In the genomic region with DNA sequence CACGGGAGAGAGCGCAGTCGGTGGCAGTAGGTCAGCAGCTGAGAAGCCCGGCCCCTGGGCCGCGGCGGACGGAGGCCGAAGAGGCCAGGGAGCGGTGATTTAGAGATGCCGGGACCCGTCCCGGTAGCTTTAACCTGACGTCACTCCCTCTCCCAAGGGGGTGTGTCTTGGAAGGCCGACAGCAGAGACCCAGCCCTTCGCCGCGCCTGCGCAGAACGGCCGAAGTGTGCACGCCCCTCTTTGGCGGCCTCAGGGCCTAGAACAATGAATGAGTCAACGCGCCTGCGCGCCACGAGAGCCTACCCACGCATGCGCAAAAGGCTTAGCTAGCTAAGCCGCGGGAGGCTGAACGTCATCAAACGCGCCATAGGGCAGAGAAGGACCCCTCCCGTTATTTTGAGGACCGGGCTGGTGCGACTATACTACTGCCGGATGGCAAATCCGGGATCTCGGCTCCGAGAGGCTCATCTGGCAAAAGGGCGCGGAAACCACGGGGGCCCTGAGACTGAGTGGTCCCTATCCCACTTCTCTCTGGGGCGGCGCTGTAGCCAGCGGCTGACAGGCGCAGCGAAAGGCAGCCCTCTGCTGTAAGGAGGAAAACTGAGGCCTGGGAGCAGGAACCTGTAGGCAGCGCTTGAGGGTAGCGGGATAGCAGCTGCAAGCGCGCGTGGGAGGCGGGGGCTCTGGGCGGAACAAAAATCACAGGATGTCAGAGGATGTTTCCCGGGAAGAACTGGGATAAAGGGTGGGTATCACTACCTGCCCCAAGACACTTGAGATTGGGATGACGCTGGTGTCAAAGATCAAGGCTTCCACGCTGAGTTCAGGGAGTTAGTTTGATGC, we compare ENCODE assay signal across 8 cellular contexts. TPM values are rescaled to one million over a fixed set of nuclear protein-coding genes. Genes with fewer than 3 reads are reported as not detected.
DNase-seq lines count a peak whose midpoint lies in the region; ATAC-seq, FAIRE-seq and TF ChIP-seq lines count a peak whose summit lies in the region.

A gene with protein sequence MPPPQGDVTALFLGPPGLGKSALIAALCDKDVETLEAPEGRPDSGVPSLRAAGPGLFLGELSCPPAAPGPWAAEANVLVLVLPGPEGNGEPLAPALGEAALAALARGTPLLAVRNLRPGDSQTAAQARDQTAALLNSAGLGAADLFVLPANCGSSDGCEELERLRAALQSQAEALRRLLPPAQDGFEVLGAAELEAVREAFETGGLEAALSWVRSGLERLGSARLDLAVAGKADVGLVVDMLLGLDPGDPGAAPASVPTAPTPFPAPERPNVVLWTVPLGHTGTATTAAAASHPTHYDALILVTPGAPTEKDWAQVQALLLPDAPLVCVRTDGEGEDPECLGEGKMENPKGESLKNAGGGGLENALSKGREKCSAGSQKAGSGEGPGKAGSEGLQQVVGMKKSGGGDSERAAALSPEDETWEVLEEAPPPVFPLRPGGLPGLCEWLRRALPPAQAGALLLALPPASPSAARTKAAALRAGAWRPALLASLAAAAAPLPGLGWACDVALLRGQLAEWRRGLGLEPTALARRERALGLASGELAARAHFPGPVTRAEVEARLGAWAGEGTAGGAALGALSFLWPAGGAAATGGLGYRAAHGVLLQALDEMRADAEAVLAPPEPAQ (minus strand): TSS at position 136 of the 843 bp plus-strand sequence. CDS start 796 bp downstream, outside the sequence.
A gene with protein sequence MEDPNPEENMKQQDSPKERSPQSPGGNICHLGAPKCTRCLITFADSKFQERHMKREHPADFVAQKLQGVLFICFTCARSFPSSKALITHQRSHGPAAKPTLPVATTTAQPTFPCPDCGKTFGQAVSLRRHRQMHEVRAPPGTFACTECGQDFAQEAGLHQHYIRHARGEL (plus strand): TSS at position 597 of the 843 bp plus-strand sequence. CDS start 514 bp downstream, outside the sequence.

- peaks cover 17% of the 10 kb centered on the region for H3K4me1 Mint-ChIP-seq in WTC11

- peak; percentile 23 for FAIRE-seq in small intestine (lab: Jason Lieb, UNC)

- peak; percentile 84 for ATAC-seq in GM18909 (IDR thresholded peaks at IDR 0.05; ENCODE audit: poor library complexity, unreplicated experiment)
- peak; percentile 83 for ATAC-seq in HG03175 (IDR thresholded peaks at IDR 0.05; ENCODE audit: unreplicated experiment)
- peak; percentile 88 for ATAC-seq in WTC11

- H3K36me3 Mint-ChIP-seq in WTC11, result peaks cover 10% of the 10 kb centered on the region

- peaks cover 2 to 6% of the 10 kb centered on the region in 2 donors for H3K4me1 ChIP-seq in small intestine (ENCODE audit: control insufficient read depth in 2 of 2, insufficient read depth in 1 of 2, low read depth in 1 of 2, low read length in 1 of 2)

- peaks cover 4 to 10% of the 10 kb centered on the region in 2 donors for H3K36me3 ChIP-seq in small intestine (ENCODE audit: control insufficient read depth in 2 of 2, insufficient read depth in 2 of 2, low read length in 2 of 2)

- no peaks in the 10 kb centered on the region for H3K27me3 ChIP-seq in AG04450 (ENCODE audit: control insufficient read depth, insufficient read depth, low read length)
- H3K27me3 ChIP-seq in small intestine (ENCODE audit: control insufficient read depth in 2 of 2, insufficient read depth in 2 of 2, low read length in 2 of 2), result no peaks in the 10 kb centered on the region

- no peaks in the 10 kb centered on the region for H3K27me3 Mint-ChIP-seq in WTC11 (ENCODE audit: low read depth)

- POLR2A ChIA-PET in AG04450 (lab: Yijun Ruan, JAX) (interaction anchor here (0.5 to 2.0 kb wide), 8 partner anchors 10 to 72 kb away, joined by 3 to 8 read pairs (median 4); a partner anchor contains a TSS), WTC11 (lab: Charles Lee) (interaction anchor here (0.6 to 1.8 kb wide), 11 partner anchors 10 to 92 kb away, joined by 3 to 12 read pairs (median 3); a partner anchor contains a TSS)

- peak within 1 kb of the TSS; percentile 99 for H3K27ac ChIP-seq in AG04450 (ENCODE audit: low read depth, low read length)
- H3K27ac ChIP-seq in small intestine (ENCODE audit: low read depth in 1 of 2, low read length in 1 of 2), result peak within 1 kb of the TSS; percentile 92 to 99

- peak; percentile 99 for DNase-seq in AG04450 (ENCODE audit: low read depth, low spot score)
- DNase-seq in NCI-H226, result peak; percentile 91
- DNase-seq in WTC11 (ENCODE audit: low spot score), result peak; percentile 100
- DNase-seq in cardiac fibroblast (ENCODE audit: low read depth in 2 of 2), result peak; percentile 100
- peak; percentile 97 for DNase-seq in iPS-NIHi11 (ENCODE audit: low spot score)
- peak; percentile 100 for DNase-seq in small intestine

- no peaks in the 10 kb centered on the region for H3K9me3 Mint-ChIP-seq in WTC11

- TF ChIP-seq CTCF in AG04450 (IDR thresholded peaks at IDR 0.05; ENCODE audit: low read depth, low read length) (0 out of 2 replicates have a peak, but pooled peaks have one; percentile 6), WTC11 (IDR thresholded peaks at IDR 0.05) (no peak), cardiac fibroblast (IDR thresholded peaks at IDR 0.05; ENCODE audit: low read depth, low read length) (no peak)

- H3K27ac Mint-ChIP-seq in WTC11, result peak within 1 kb of the TSS; percentile 99

- 0% methylated on average over 60 of the region's 60 CpGs for WGBS in small intestine, 3 donors

- CTCF ChIA-PET in AG04450 (lab: Charles Lee), result interaction anchor here (0.6 to 4.2 kb wide), 5 partner anchors 22 to 72 kb away, joined by 3 to 52 read pairs (median 6); a partner anchor contains a TSS
- CTCF ChIA-PET in WTC11 (lab: Charles Lee), result interaction anchor here (0.6 to 6.9 kb wide), 27 partner anchors 13 to 214 kb away, joined by 3 to 140 read pairs (median 5); a partner anchor contains a TSS

- peak within 1 kb of the TSS; percentile 99 for H3K4me3 Mint-ChIP-seq in WTC11

- H3K4me3 ChIP-seq in AG04450 (ENCODE audit: low read depth, low read length) (peak within 1 kb of the TSS; percentile 79), cardiac fibroblast (replicated peaks in 1 of 2; ENCODE audit: low read depth in 2 of 2, low read length in 2 of 2) (peak within 1 kb of the TSS; percentile 61 to 79), small intestine (ENCODE audit: low read depth in 1 of 2, low read length in 2 of 2) (peak within 1 kb of the TSS; percentile 65 to 69)

- H3K9me3 ChIP-seq in AG04450 (ENCODE audit: control insufficient read depth, insufficient read depth, low read length) (peaks cover 5% of the 10 kb centered on the region; the same call in 1 of the 2 replicates), small intestine (ENCODE audit: control insufficient read depth, low read depth) (no peaks in the 10 kb centered on the region)

TF ChIP-seq in WTC11, 78 proteins besides CTCF, POLR2A, EP300 and RAD21 (continues in another document):
- TF ChIP-seq CREB1 (CRISPR knock-in tag; IDR thresholded peaks at IDR 0.05), result peak; percentile 21; the same call in 1 of the 2 replicates
- TF ChIP-seq ZNF263 (CRISPR knock-in tag; IDR thresholded peaks at IDR 0.05; ENCODE audit: low read depth), result no peak
- no peak for TF ChIP-seq TEAD1 (CRISPR knock-in tag; IDR thresholded peaks at IDR 0.05)
- TF ChIP-seq SMAD4 (CRISPR knock-in tag; IDR thresholded peaks at IDR 0.05), result no peak
- TF ChIP-seq NFYB (CRISPR knock-in tag; conservative IDR thresholded peaks at IDR 0.05; ENCODE audit: low read depth), result no peak
- TF ChIP-seq HMGA2 (CRISPR knock-in tag; IDR thresholded peaks at IDR 0.05), result no peak
- TF ChIP-seq, protein P1, sequence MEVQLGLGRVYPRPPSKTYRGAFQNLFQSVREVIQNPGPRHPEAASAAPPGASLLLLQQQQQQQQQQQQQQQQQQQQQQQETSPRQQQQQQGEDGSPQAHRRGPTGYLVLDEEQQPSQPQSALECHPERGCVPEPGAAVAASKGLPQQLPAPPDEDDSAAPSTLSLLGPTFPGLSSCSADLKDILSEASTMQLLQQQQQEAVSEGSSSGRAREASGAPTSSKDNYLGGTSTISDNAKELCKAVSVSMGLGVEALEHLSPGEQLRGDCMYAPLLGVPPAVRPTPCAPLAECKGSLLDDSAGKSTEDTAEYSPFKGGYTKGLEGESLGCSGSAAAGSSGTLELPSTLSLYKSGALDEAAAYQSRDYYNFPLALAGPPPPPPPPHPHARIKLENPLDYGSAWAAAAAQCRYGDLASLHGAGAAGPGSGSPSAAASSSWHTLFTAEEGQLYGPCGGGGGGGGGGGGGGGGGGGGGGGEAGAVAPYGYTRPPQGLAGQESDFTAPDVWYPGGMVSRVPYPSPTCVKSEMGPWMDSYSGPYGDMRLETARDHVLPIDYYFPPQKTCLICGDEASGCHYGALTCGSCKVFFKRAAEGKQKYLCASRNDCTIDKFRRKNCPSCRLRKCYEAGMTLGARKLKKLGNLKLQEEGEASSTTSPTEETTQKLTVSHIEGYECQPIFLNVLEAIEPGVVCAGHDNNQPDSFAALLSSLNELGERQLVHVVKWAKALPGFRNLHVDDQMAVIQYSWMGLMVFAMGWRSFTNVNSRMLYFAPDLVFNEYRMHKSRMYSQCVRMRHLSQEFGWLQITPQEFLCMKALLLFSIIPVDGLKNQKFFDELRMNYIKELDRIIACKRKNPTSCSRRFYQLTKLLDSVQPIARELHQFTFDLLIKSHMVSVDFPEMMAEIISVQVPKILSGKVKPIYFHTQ (CRISPR knock-in tag; IDR thresholded peaks at IDR 0.05), result no peak
- TF ChIP-seq, protein P2, sequence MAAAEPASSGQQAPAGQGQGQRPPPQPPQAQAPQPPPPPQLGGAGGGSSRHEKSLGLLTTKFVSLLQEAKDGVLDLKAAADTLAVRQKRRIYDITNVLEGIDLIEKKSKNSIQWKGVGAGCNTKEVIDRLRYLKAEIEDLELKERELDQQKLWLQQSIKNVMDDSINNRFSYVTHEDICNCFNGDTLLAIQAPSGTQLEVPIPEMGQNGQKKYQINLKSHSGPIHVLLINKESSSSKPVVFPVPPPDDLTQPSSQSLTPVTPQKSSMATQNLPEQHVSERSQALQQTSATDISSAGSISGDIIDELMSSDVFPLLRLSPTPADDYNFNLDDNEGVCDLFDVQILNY (CRISPR knock-in tag; IDR thresholded peaks at IDR 0.05), result peak; percentile 52; the same call in 1 of the 2 replicates
- TF ChIP-seq GTF2I (CRISPR knock-in tag; conservative IDR thresholded peaks at IDR 0.05), result no peak

RNA-seq across cellular contexts. Expression of the first gene that starts in this region (rescaled TPM):
- polyA plus RNA-seq in AG04450 (2011; rRNA removed), result 11.2 and 11.6 TPM in 2 replicates
- polyA minus RNA-seq in AG04450 (2011; rRNA and poly(A)+ RNA removed), result 15.1 and 18.8 TPM in 2 replicates
- 33.6 to 38.1 TPM (median 35.5 TPM) in 3 replicates for total RNA-seq in WTC11 (2021)
- polyA plus RNA-seq in small intestine, result 1 to 10 TPM; 2.0 to 5.6 (median 2.2) TPM

RNA-seq across cellular contexts. Expression of the second gene that starts in this region (rescaled TPM):
- polyA plus RNA-seq in AG04450 (2011; rRNA removed) (9.3 and 11.3 TPM in 2 replicates), small intestine (10 to 100 TPM; 14.9 to 24.2 (median 19.5) TPM)
- 5.9 and 6.4 TPM in 2 replicates for polyA minus RNA-seq in AG04450 (2011; rRNA and poly(A)+ RNA removed)
- total RNA-seq in WTC11 (2021), result 15.9 to 18.5 TPM (median 16.5 TPM) in 3 replicates

Comparison
In these comparisons a context has a peak if more than half of its experiments do, and no peak if none do; other contexts are left out.
1. Peak in every context shown above with its lines: DNase-seq, ATAC-seq, H3K4me3 ChIP-seq and H3K27ac ChIP-seq.